Comparison of ENCODE assay signal across 10 cellular contexts in genomic region chr18:8800041-8800441, GRCh38.
DNase-seq lines count a peak whose midpoint lies in the region; ATAC-seq and TF ChIP-seq lines count a peak whose summit lies in the region.
"Had no signal": no experiment of that assay in that cellular context is flagged by ENCODE, and none has a peak within 500 bp of the region (broad histone marks: within the 10 kb centered on the region; RNA-seq: fewer than 3 reads in every experiment).

No MANE protein-coding gene starts in this region.

- H3K27me3 ChIP-seq in mesenchymal stem cell (ENCODE audit: control insufficient read depth in 1 of 2, insufficient read depth in 1 of 2, low read length in 2 of 2) = no peaks in the 10 kb centered on the region
- no peaks in the 10 kb centered on the region for H3K27me3 ChIP-seq in CD8-positive, alpha-beta T cell (ENCODE audit: insufficient read depth, low read length)

- peak overlapping the region; percentile 34 to 94 for H2BK12ac ChIP-seq in mesenchymal stem cell (ENCODE audit: low read length in 2 of 2)

- peak overlapping the region; percentile 88 for H4K91ac ChIP-seq in mesenchymal stem cell (ENCODE audit: low read length)

- POLR2A ChIA-PET in CD8-positive, alpha-beta T cell (lab: Charles Lee) = no interaction called here
- POLR2A ChIA-PET in activated CD4-positive, alpha-beta memory T cell treated with anti-CD3 and anti-CD28 coated beads for 36 hours (lab: Charles Lee) = no interaction called here

- H3K9ac ChIP-seq in mesenchymal stem cell (ENCODE audit: low read length) = peak overlapping the region; percentile 46

- DNase-seq in HK-2 (ENCODE audit: unreplicated experiment) (peak; percentile 63), mesenchymal stem cell (no peak), type B pancreatic cell (ENCODE audit: extremely low spot score, unreplicated experiment) (no peak), kidney glomerular epithelial cell (lab: John Stamatoyannopoulos, UW) (no peak)
- no peak for DNase-seq in CD8-positive, alpha-beta T cell
- no peak for DNase-seq in activated CD4-positive, alpha-beta memory T cell treated with anti-CD3 and anti-CD28 coated beads for 36 hours
- DNase-seq: NCI-H2171 treated with DMSO at 0.1 percent for 48 hours had no signal

- H3K4me2 ChIP-seq in mesenchymal stem cell (ENCODE audit: low read length, poor library complexity, severe bottlenecking) = no peak overlapping the region

- H3K14ac ChIP-seq in mesenchymal stem cell (ENCODE audit: low read length in 2 of 2) = peak overlapping the region in 1 of 2 experiments; percentile 49

- peaks cover 12 to 92% of the 10 kb centered on the region in 2 experiments for H3K36me3 ChIP-seq in mesenchymal stem cell (ENCODE audit: control insufficient read depth in 1 of 2, insufficient read depth in 2 of 2, low read depth in 1 of 2, low read length in 2 of 2)
- no peaks in the 10 kb centered on the region for H3K36me3 ChIP-seq in CD8-positive, alpha-beta T cell (ENCODE audit: insufficient read depth, low read length)

- peak overlapping the region; percentile 90 for H2BK5ac ChIP-seq in mesenchymal stem cell (ENCODE audit: low read depth, low read length, poor library complexity, severe bottlenecking)

- ATAC-seq in CD8-positive, alpha-beta T cell = no peak
- ATAC-seq in HG03442 (IDR thresholded peaks at IDR 0.05; ENCODE audit: unreplicated experiment) = no peak

- 41% methylated on average over 16 of the region's 16 CpGs for WGBS in mesenchymal stem cell

- no peaks in the 10 kb centered on the region for H3K27me3 Mint-ChIP-seq in brain
- H3K27me3 Mint-ChIP-seq in type B pancreatic cell = no peaks in the 10 kb centered on the region
- peaks cover 2% of the 10 kb centered on the region for H3K27me3 Mint-ChIP-seq in CD8-positive, alpha-beta T cell (ENCODE audit: low read depth)
- no peaks in the 10 kb centered on the region for H3K27me3 Mint-ChIP-seq in activated CD4-positive, alpha-beta memory T cell treated with anti-CD3 and anti-CD28 coated beads for 36 hours

- peak overlapping the region; percentile 97 for H2AK5ac ChIP-seq in mesenchymal stem cell (ENCODE audit: low read length, severe bottlenecking)

- H3K79me1 ChIP-seq in mesenchymal stem cell (replicated peaks; ENCODE audit: low read length, poor library complexity, severe bottlenecking) = peaks cover 4% of the 10 kb centered on the region

- intact Hi-C loops in CD8-positive, alpha-beta T cell (cut with DNase I, micrococcal nuclease) = loop anchor here in 1 of 2 experiments (10.0 kb wide), 1 partner anchor 95 kb away; the partner anchor contains the start of gene MTCL1
- intact Hi-C loops in activated CD4-positive, alpha-beta memory T cell treated with anti-CD3 and anti-CD28 coated beads for 36 hours (cut with micrococcal nuclease) = no loop called here

- no peak overlapping the region for H2AFZ ChIP-seq in mesenchymal stem cell (ENCODE audit: low read depth, low read length)

- H3K4me3 Mint-ChIP-seq in brain (peak overlapping the region in 2 of 5 experiments; percentile 16 to 32), type B pancreatic cell (no peak overlapping the region)
- no peak overlapping the region for H3K4me3 Mint-ChIP-seq in CD8-positive, alpha-beta T cell
- no peak overlapping the region for H3K4me3 Mint-ChIP-seq in activated CD4-positive, alpha-beta memory T cell treated with anti-CD3 and anti-CD28 coated beads for 36 hours
- H3K4me3 Mint-ChIP-seq: central memory CD8-positive, alpha-beta T cell had no signal

- H3K18ac ChIP-seq in mesenchymal stem cell (ENCODE audit: low read depth in 1 of 2, low read length in 2 of 2) = peak overlapping the region; percentile 65 to 92

- H3K23ac ChIP-seq in mesenchymal stem cell (ENCODE audit: low read length in 2 of 2) = no peak overlapping the region

- TF ChIP-seq CTCF in brain (conservative IDR thresholded peaks at IDR 0.05) = no peak
- no peak for TF ChIP-seq CTCF in type B pancreatic cell (conservative IDR thresholded peaks at IDR 0.05)
- no peak for TF ChIP-seq CTCF in CD8-positive, alpha-beta T cell (IDR thresholded peaks at IDR 0.05)

- H3K4ac ChIP-seq in mesenchymal stem cell (ENCODE audit: low read depth in 1 of 2, low read length in 2 of 2) = peak overlapping the region; percentile 56 to 58

- H2BK15ac ChIP-seq in mesenchymal stem cell (ENCODE audit: low read depth, poor library complexity, severe bottlenecking) = peak overlapping the region; percentile 73

- H3K4me1 Mint-ChIP-seq in brain (peaks cover 69% of the 10 kb centered on the region), type B pancreatic cell (ENCODE audit: unreplicated experiment) (peaks cover 28% of the 10 kb centered on the region)
- peaks cover 11% of the 10 kb centered on the region for H3K4me1 Mint-ChIP-seq in CD8-positive, alpha-beta T cell (ENCODE audit: low read depth)
- peaks cover 2% of the 10 kb centered on the region for H3K4me1 Mint-ChIP-seq in activated CD4-positive, alpha-beta memory T cell treated with anti-CD3 and anti-CD28 coated beads for 36 hours (ENCODE audit: low read depth)
- H3K4me1 Mint-ChIP-seq: central memory CD8-positive, alpha-beta T cell had no signal

- peaks cover 33% of the 10 kb centered on the region for H3K4me1 ChIP-seq in mesenchymal stem cell (ENCODE audit: control insufficient read depth, insufficient read depth, low read depth, low read length)
- H3K4me1 ChIP-seq in CD8-positive, alpha-beta T cell (ENCODE audit: insufficient read depth, low read length) = no peaks in the 10 kb centered on the region

- H3K27ac ChIP-seq in mesenchymal stem cell (ENCODE audit: low read length, poor library complexity, severe bottlenecking) = peak overlapping the region; percentile 99
- no peak overlapping the region for H3K27ac ChIP-seq in CD8-positive, alpha-beta T cell (ENCODE audit: low read depth, low read length)

- H3K27ac Mint-ChIP-seq in brain = peak overlapping the region in 4 of 5 experiments; percentile 22 to 91 (median 80)
- peak overlapping the region; percentile 48 for H3K27ac Mint-ChIP-seq in type B pancreatic cell
- H3K27ac Mint-ChIP-seq in CD8-positive, alpha-beta T cell = no peak overlapping the region
- no peak overlapping the region for H3K27ac Mint-ChIP-seq in activated CD4-positive, alpha-beta memory T cell treated with anti-CD3 and anti-CD28 coated beads for 36 hours

- peak overlapping the region; percentile 83 for H2BK120ac ChIP-seq in mesenchymal stem cell (ENCODE audit: low read depth, low read length)

- CTCF ChIA-PET in CD8-positive, alpha-beta T cell (lab: Charles Lee) = no interaction called here
- CTCF ChIA-PET in activated CD4-positive, alpha-beta memory T cell treated with anti-CD3 and anti-CD28 coated beads for 36 hours (lab: Charles Lee) = no interaction called here

- H3K36me3 Mint-ChIP-seq in brain (peaks cover 54% of the 10 kb centered on the region), type B pancreatic cell (peaks cover 10% of the 10 kb centered on the region)
- H3K36me3 Mint-ChIP-seq in CD8-positive, alpha-beta T cell = no peaks in the 10 kb centered on the region
- no peaks in the 10 kb centered on the region for H3K36me3 Mint-ChIP-seq in activated CD4-positive, alpha-beta memory T cell treated with anti-CD3 and anti-CD28 coated beads for 36 hours

- H4K8ac ChIP-seq in mesenchymal stem cell (ENCODE audit: low read length) = peak overlapping the region; percentile 58

- no peaks in the 10 kb centered on the region for H3K9me3 ChIP-seq in mesenchymal stem cell (ENCODE audit: control insufficient read depth, low read length)
- H3K9me3 ChIP-seq in CD8-positive, alpha-beta T cell (ENCODE audit: low read length) = no peaks in the 10 kb centered on the region

- peaks cover 0 to 4% (median 0%) of the 10 kb centered on the region in 5 experiments for H3K9me3 Mint-ChIP-seq in brain
- H3K9me3 Mint-ChIP-seq in type B pancreatic cell = no peaks in the 10 kb centered on the region
- H3K9me3 Mint-ChIP-seq in CD8-positive, alpha-beta T cell = no peaks in the 10 kb centered on the region
- no peaks in the 10 kb centered on the region for H3K9me3 Mint-ChIP-seq in activated CD4-positive, alpha-beta memory T cell treated with anti-CD3 and anti-CD28 coated beads for 36 hours
- H3K9me3 Mint-ChIP-seq: central memory CD8-positive, alpha-beta T cell had no signal

- peak overlapping the region in 1 of 2 experiments; percentile 14 for H3K4me3 ChIP-seq in mesenchymal stem cell (ENCODE audit: insufficient read depth in 1 of 2, low read depth in 1 of 2, low read length in 2 of 2)
- no peak overlapping the region for H3K4me3 ChIP-seq in CD8-positive, alpha-beta T cell (ENCODE audit: low read depth, low read length)

Comparison
In these comparisons a context has a peak if more than half of its experiments do, and no peak if none do; other contexts are left out.
1. H3K27ac Mint-ChIP-seq: peak in brain (4 of 5) and type B pancreatic cell (single experiment); none in CD8-positive, alpha-beta T cell (single experiment) and activated CD4-positive, alpha-beta memory T cell treated with anti-CD3 and anti-CD28 coated beads for 36 hours (single experiment).